9 cellular contexts compared by ENCODE assay signal in the genomic region with DNA sequence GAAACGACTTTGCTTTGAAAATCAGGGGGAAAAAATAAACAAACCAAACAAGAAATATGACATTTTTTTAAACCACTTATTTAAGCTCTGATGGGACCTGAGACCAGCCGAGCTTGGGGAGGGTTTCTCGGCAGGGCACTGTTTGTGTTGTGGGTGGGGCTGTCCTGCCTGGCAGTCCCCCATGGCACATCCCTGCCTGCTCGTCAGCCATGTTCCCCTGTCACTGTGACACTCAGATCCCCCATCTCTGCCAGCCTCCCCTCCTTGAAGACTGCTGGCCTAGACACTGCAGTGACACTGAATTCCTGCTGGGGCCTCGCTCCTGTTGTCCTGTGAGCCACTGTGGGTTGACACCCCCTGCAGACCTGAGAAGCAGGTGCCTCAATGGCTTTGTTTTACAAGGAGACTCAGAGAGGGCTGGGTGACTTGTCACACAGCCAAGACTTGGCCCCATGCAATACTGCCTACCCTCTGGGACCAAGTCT.
A peak's percentile ranks its signal among the peaks of the same experiment; 100 is the strongest.
DNase-seq lines count a peak whose midpoint lies in the region; ATAC-seq and TF ChIP-seq lines count a peak whose summit lies in the region.
"Had no signal": no experiment of that assay in that cellular context is flagged by ENCODE, and none has a peak within 500 bp of the region (broad histone marks: within the 10 kb centered on the region; RNA-seq: fewer than 3 reads in every experiment).

No MANE protein-coding gene starts in this region.

- H3K27me3 ChIP-seq in adrenal gland (no peaks in the 10 kb centered on the region), right cardiac atrium (ENCODE audit: control insufficient read depth, insufficient read depth) (no peaks in the 10 kb centered on the region), rectal smooth muscle tissue (ENCODE audit: control insufficient read depth, insufficient read depth, low read length) (no peaks in the 10 kb centered on the region)

- H3K9me3 ChIP-seq in adrenal gland (replicated peaks in 1 of 3), result no peaks in the 10 kb centered on the region
- no peaks in the 10 kb centered on the region for H3K9me3 ChIP-seq in right cardiac atrium (ENCODE audit: control insufficient read depth, low read length)

- DNase-seq in adrenal gland (no peak), right cardiac atrium (no peak), inferior parietal cortex (ENCODE audit: extremely low spot score) (no peak), DMS 273 (lab: John Stamatoyannopoulos, UW; ENCODE audit: unreplicated experiment) (no peak), GM19240 (ENCODE audit: insufficient read length, low spot score) (no peak), NCI-H1417 (lab: John Stamatoyannopoulos, UW) (no peak)
- DNase-seq: activated CD4-positive, CD25-positive, alpha-beta regulatory T cell treated with anti-CD3 and anti-CD28 coated beads, Interleukin-2, amount 50 U/mL, for 72 hours had no signal

- H3K27ac ChIP-seq in C4-2B (peak overlapping the region; percentile 93), adrenal gland (peak overlapping the region; percentile 96 to 99 (median 98)), right cardiac atrium (ENCODE audit: low read length) (peak overlapping the region; percentile 100), rectal smooth muscle tissue (ENCODE audit: low read depth, low read length) (peak overlapping the region; percentile 98)

- intact Hi-C loops in adrenal gland (cut with DNase I) (no loop called here), right cardiac atrium (cut with DNase I) (loop anchor here in 1 of 4 donors (5.0 kb wide), 1 partner anchor 37 kb away; no protein-coding TSS in a partner anchor)

- no peaks in the 10 kb centered on the region for H3K36me3 ChIP-seq in adrenal gland (replicated peaks in 1 of 2)
- H3K36me3 ChIP-seq in rectal smooth muscle tissue (ENCODE audit: control insufficient read depth, insufficient read depth, low read length), result no peaks in the 10 kb centered on the region

- H3K9ac ChIP-seq in rectal smooth muscle tissue (ENCODE audit: low read length), result peak overlapping the region; percentile 60

- no peak for TF ChIP-seq CTCF in C4-2B (conservative IDR thresholded peaks at IDR 0.05)
- no peak for TF ChIP-seq CTCF in adrenal gland (IDR thresholded peaks at IDR 0.05)

- no peak for TF ChIP-seq POLR2A in adrenal gland (IDR thresholded peaks at IDR 0.05)

- H3K4me3 ChIP-seq in adrenal gland (no peak overlapping the region), right cardiac atrium (ENCODE audit: low read length) (no peak overlapping the region), rectal smooth muscle tissue (ENCODE audit: low read length) (peak overlapping the region; percentile 22)

- H3K4me1 ChIP-seq in adrenal gland (replicated peaks in 1 of 2) (peaks cover 26 to 41% of the 10 kb centered on the region in 2 donors), right cardiac atrium (ENCODE audit: control insufficient read depth, insufficient read depth, low read length) (peaks cover 18% of the 10 kb centered on the region), rectal smooth muscle tissue (ENCODE audit: control insufficient read depth, insufficient read depth, low read length) (peaks cover 17% of the 10 kb centered on the region)

- peak; percentile 20 to 39 for ATAC-seq in right cardiac atrium

- 22 to 46% (median 35%) methylated on average over 4 to 5 of the region's 5 CpGs for WGBS in adrenal gland, 4 donors
- 46% methylated on average over 5 of the region's 5 CpGs for WGBS in right cardiac atrium
